15 cellular contexts compared by ENCODE assay signal in the genomic region with DNA sequence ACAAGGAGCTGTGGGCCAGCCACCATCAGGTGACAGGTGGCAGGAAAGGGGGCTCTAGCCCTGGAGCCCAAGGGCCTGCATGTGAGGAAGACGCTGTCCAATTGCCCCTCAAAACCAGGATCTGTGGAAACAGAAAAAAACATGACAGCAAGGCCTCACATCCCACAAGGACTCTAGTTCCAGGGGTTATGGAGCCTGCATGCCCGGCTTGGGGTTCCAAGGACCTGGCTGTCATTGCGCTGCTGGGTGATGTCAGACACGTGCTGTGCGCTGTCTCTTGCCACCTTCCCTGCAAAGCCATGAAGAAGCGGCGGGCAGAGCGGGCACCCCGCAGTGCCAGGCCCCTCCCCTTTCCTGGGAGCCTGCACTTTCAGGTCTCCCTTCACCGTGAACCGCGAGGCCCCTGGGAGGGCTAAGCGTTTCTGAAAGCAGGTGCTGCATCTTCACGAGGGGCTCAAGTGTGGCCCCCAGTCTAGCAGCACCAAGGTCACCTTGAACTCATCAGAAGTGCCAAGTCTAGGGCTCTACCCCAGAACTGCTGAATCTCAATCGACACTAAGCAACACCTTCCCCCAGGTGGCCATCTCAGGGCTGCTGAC. TPM values are rescaled to one million over a fixed set of nuclear protein-coding genes. Genes with fewer than 3 reads are reported as not detected.
A peak's percentile ranks its signal among the peaks of the same experiment; 100 is the strongest.
DNase-seq lines count a peak whose midpoint lies in the region; ATAC-seq and TF ChIP-seq lines count a peak whose summit lies in the region.
"Had no signal": no experiment of that assay in that cellular context is flagged by ENCODE, and none has a peak within 500 bp of the region (broad histone marks: within the 10 kb centered on the region; RNA-seq: fewer than 3 reads in every experiment).

No MANE protein-coding gene starts in this region.

- H3K27ac Mint-ChIP-seq in activated CD8-positive, alpha-beta memory T cell treated with anti-CD3 and anti-CD28 coated beads, Interleukin-2, amount 10 ng/mL, durations not matched to agents 7 days and 5 days, result no peak overlapping the region
- H3K27ac Mint-ChIP-seq in nephron progenitor cell, result peak overlapping the region; percentile 89
- H3K27ac Mint-ChIP-seq: CD14-positive monocyte, HFFc6 had no signal

- no peak for ATAC-seq in activated CD8-positive, alpha-beta memory T cell treated with anti-CD3 and anti-CD28 coated beads, Interleukin-2, amount 10 ng/mL, durations not matched to agents 7 days and 5 days
- ATAC-seq in Panc1, result no peak
- ATAC-seq in GM21529 (IDR thresholded peaks at IDR 0.05; ENCODE audit: unreplicated experiment), result no peak
- ATAC-seq: K562 had no signal

- no peaks in the 10 kb centered on the region for H3K79me2 ChIP-seq in hepatocyte

- H2AFZ ChIP-seq in hepatocyte, result no peak overlapping the region
- H2AFZ ChIP-seq: GM23248 had no signal

- peaks cover 17% of the 10 kb centered on the region for H3K4me1 Mint-ChIP-seq in activated CD8-positive, alpha-beta memory T cell treated with anti-CD3 and anti-CD28 coated beads, Interleukin-2, amount 10 ng/mL, durations not matched to agents 7 days and 5 days
- H3K4me1 Mint-ChIP-seq in nephron progenitor cell, result peaks cover 72% of the 10 kb centered on the region

- no peak for TF ChIP-seq POLR2A in testis (IDR thresholded peaks at IDR 0.05)

- DNase-seq in activated CD8-positive, alpha-beta memory T cell treated with anti-CD3 and anti-CD28 coated beads, Interleukin-2, amount 50 U/mL, for 48 hours, result peak; percentile 37
- DNase-seq in activated CD8-positive, alpha-beta memory T cell treated with anti-CD3 and anti-CD28 coated beads, Interleukin-2, amount 10 ng/mL, durations not matched to agents 7 days and 5 days, result no peak
- DNase-seq in Panc1 (ENCODE audit: low read depth, low spot score) (no peak), nephron progenitor cell (no peak), testis (peak; percentile 8), hepatocyte (ENCODE audit: low spot score) (no peak)
- DNase-seq: COR-L47; GM23248; HFFc6; NCI-H1694 treated with DMSO at 0.1 percent for 48 hours; NCI-H69; NK-92 treated with Interleukin-12 subunit alpha and Interleukin-12 subunit beta, amount 100 ng/mL, for 24 hours had no signal

- H3K27me3 ChIP-seq in Panc1 (ENCODE audit: control insufficient read depth, insufficient read depth, low read length) (no peaks in the 10 kb centered on the region), testis (no peaks in the 10 kb centered on the region), hepatocyte (no peaks in the 10 kb centered on the region)

- no peaks in the 10 kb centered on the region for H3K9me2 ChIP-seq in hepatocyte (replicated peaks; ENCODE audit: insufficient read depth)

- POLR2A ChIA-PET in Panc1 (lab: Charles Lee), result no interaction called here

- 88 to 92% methylated on average over 7 to 15 of the region's 15 CpGs for WGBS in testis, 2 donors
- WGBS in hepatocyte (ENCODE audit: low lambda C conversion rate, missing lambda C conversion rate), result 93% methylated on average over 15 of the region's 15 CpGs

- CTCF ChIA-PET in activated CD8-positive, alpha-beta memory T cell treated with anti-CD3 and anti-CD28 coated beads, Interleukin-2, amount 10 ng/mL, durations not matched to agents 7 days and 5 days (lab: Charles Lee), result no interaction called here
- CTCF ChIA-PET in Panc1 (lab: Charles Lee), result no interaction called here

- in situ Hi-C loops in Panc1 (cut with HindIII; ENCODE audit: low pct_unique_long_range_greater_than_20kb, low sequenced_read_pairs), result no loop called here

- intact Hi-C loops in Panc1 (cut with micrococcal nuclease; ENCODE audit: unreplicated experiment) (loop anchor here (10.0 kb wide), 1 partner anchor 300 kb away; no protein-coding TSS in a partner anchor), testis (cut with DNase I; ENCODE audit: low total_unique reads) (no loop called here)

- TF ChIP-seq CTCF in Panc1 (IDR thresholded peaks at IDR 0.05), result no peak
- no peak for TF ChIP-seq CTCF in nephron progenitor cell (IDR thresholded peaks at IDR 0.05)
- TF ChIP-seq CTCF in testis (IDR thresholded peaks at IDR 0.05), result no peak
- TF ChIP-seq CTCF in hepatocyte (IDR thresholded peaks at IDR 0.05; ENCODE audit: poor library complexity), result no peak

- H3K4me2 ChIP-seq in hepatocyte, result no peak overlapping the region

- H3K27ac ChIP-seq in Panc1 (ENCODE audit: low read length) (peak overlapping the region; percentile 98), testis (no peak overlapping the region), hepatocyte (no peak overlapping the region)
- H3K27ac ChIP-seq: GM23248 had no signal

- no peaks in the 10 kb centered on the region for H3K36me3 Mint-ChIP-seq in activated CD8-positive, alpha-beta memory T cell treated with anti-CD3 and anti-CD28 coated beads, Interleukin-2, amount 10 ng/mL, durations not matched to agents 7 days and 5 days
- H3K36me3 Mint-ChIP-seq in nephron progenitor cell (ENCODE audit: low read depth), result peaks cover 7% of the 10 kb centered on the region
- H3K36me3 Mint-ChIP-seq: CD14-positive monocyte had no signal

- no peaks in the 10 kb centered on the region for H3K9me3 Mint-ChIP-seq in activated CD8-positive, alpha-beta memory T cell treated with anti-CD3 and anti-CD28 coated beads, Interleukin-2, amount 10 ng/mL, durations not matched to agents 7 days and 5 days (ENCODE audit: low read depth)
- H3K9me3 Mint-ChIP-seq in nephron progenitor cell, result peaks cover 8% of the 10 kb centered on the region
- H3K9me3 Mint-ChIP-seq: HFFc6 had no signal

- H3K4me3 Mint-ChIP-seq in activated CD8-positive, alpha-beta memory T cell treated with anti-CD3 and anti-CD28 coated beads, Interleukin-2, amount 10 ng/mL, durations not matched to agents 7 days and 5 days, result no peak overlapping the region
- H3K4me3 Mint-ChIP-seq in nephron progenitor cell, result no peak overlapping the region
- H3K4me3 Mint-ChIP-seq: CD14-positive monocyte, HFFc6 had no signal

- H3K4me3 ChIP-seq in Panc1 (ENCODE audit: low read depth in 2 of 2, low read length in 2 of 2) (no peak overlapping the region), testis (no peak overlapping the region), hepatocyte (no peak overlapping the region)
- H3K4me3 ChIP-seq: GM23248, K562 had no signal

- no TSS peak for BruUV-seq in Panc1 (replicated peaks; lab: Mats Ljungman, UMichigan)

- H3K36me3 ChIP-seq in Panc1 (ENCODE audit: control insufficient read depth, insufficient read depth, low read length) (no peaks in the 10 kb centered on the region), testis (ENCODE audit: low read depth, missing control alignments) (no peaks in the 10 kb centered on the region), hepatocyte (replicated peaks; ENCODE audit: insufficient read depth, low read depth) (no peaks in the 10 kb centered on the region)

- H3K27me3 Mint-ChIP-seq in activated CD8-positive, alpha-beta memory T cell treated with anti-CD3 and anti-CD28 coated beads, Interleukin-2, amount 10 ng/mL, durations not matched to agents 7 days and 5 days, result peaks cover 37% of the 10 kb centered on the region
- peaks cover 14% of the 10 kb centered on the region for H3K27me3 Mint-ChIP-seq in nephron progenitor cell (ENCODE audit: low read depth, poor library complexity)

- no peaks in the 10 kb centered on the region for H4K20me1 ChIP-seq in hepatocyte (ENCODE audit: insufficient read depth, poor library complexity, severe bottlenecking)

- H3K4me1 ChIP-seq in Panc1 (ENCODE audit: control insufficient read depth, insufficient read depth, low read length) (peaks cover 37% of the 10 kb centered on the region), testis (peaks cover 9% of the 10 kb centered on the region), hepatocyte (ENCODE audit: insufficient read depth) (peaks cover 7% of the 10 kb centered on the region)

- H3K9me3 ChIP-seq in Panc1 (ENCODE audit: control insufficient read depth, insufficient read depth, low read depth, low read length) (no peaks in the 10 kb centered on the region), testis (no peaks in the 10 kb centered on the region), hepatocyte (ENCODE audit: low read depth) (no peaks in the 10 kb centered on the region)

RNA-seq across cellular contexts. Expression of gene CRYGN, which starts 15.1 kb away (rescaled TPM):
- total RNA-seq in activated CD8-positive, alpha-beta memory T cell treated with anti-CD3 and anti-CD28 coated beads, Interleukin-2, amount 10 ng/mL, durations not matched to agents 7 days and 5 days, result not detected
- total RNA-seq in Panc1 (2021; ENCODE audit: unreplicated experiment) (0.74 TPM), testis (1 to 10 TPM in 1 of 2 donors, under 1 TPM in 1; 0.62 to 1.7 TPM), hepatocyte (not detected in 2 replicates)
- 0.67 TPM for polyA plus RNA-seq in Panc1 (2012; ENCODE audit: insufficient read length)
- polyA plus RNA-seq in testis (ENCODE audit: insufficient read depth, low read depth, low replicate concordance) (0.44 TPM), hepatocyte (0.24 and 0.64 TPM in 2 replicates)
- total RNA-seq: GM23248, HFFc6, K562 had no signal
- polyA plus RNA-seq: CD14-positive monocyte, GM23248, K562 had no signal

RNA-seq across cellular contexts. Expression of gene WDR86, which starts 45.2 kb away (rescaled TPM):
- total RNA-seq in activated CD8-positive, alpha-beta memory T cell treated with anti-CD3 and anti-CD28 coated beads, Interleukin-2, amount 10 ng/mL, durations not matched to agents 7 days and 5 days, result under 1 TPM in 1 of 2 experiments, not detected in 1; 0.29 TPM
- 0.72 TPM for total RNA-seq in Panc1 (2021; ENCODE audit: unreplicated experiment)
- 1.2 TPM for polyA plus RNA-seq in Panc1 (2012; ENCODE audit: insufficient read length)
- 10 to 100 TPM in 1 of 2 donors, 1 to 10 TPM in 1; 9.6 to 20.3 TPM for total RNA-seq in testis
- polyA plus RNA-seq in testis (ENCODE audit: insufficient read depth, low read depth, low replicate concordance), result 2.8 TPM
- total RNA-seq in hepatocyte, result 10.6 and 15.5 TPM in 2 replicates
- 12.4 and 19.1 TPM in 2 replicates for polyA plus RNA-seq in hepatocyte
- total RNA-seq: GM23248, HFFc6, K562 had no signal
- polyA plus RNA-seq: GM23248 had no signal

Comparison
In these comparisons a context has a peak if more than half of its experiments do, and no peak if none do; other contexts are left out.
1. DNase-seq: peak in activated CD8-positive, alpha-beta memory T cell treated with anti-CD3 and anti-CD28 coated beads, Interleukin-2, amount 50 U/mL, for 48 hours (single experiment) and testis (single experiment); none in activated CD8-positive, alpha-beta memory T cell treated with anti-CD3 and anti-CD28 coated beads, Interleukin-2, amount 10 ng/mL, durations not matched to agents 7 days and 5 days (single experiment), Panc1 (single experiment), nephron progenitor cell (single experiment) and hepatocyte (single experiment).